Comparison of ENCODE assay signal across 15 cellular contexts in the genomic region with DNA sequence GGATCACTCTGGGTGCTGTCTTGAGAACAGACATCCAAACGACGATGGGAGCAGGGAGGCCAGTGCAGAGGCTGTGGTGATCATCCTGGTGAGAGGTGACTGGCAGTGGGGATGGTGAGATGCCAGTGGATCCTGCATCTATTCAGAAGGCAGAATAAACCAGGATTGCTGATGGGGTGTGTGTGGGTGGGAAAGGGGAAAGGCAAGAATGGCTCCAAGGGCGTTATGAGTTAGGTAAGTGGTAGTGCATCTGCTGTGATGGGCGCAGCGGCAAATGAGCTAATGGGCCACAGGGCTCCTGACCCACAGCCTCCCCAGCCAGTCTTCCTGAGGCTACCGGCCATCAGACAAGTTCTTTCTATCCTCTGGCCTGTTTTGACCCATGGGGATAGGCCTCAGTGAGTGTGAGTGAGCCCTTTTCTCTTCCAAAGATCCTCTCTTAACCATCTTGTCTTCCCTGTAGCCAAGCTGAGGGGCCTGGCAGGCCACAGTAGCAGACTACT.
"Had no signal": no experiment of that assay in that cellular context is flagged by ENCODE, and none has a peak within 500 bp of the region (broad histone marks: within the 10 kb centered on the region; RNA-seq: fewer than 3 reads in every experiment).

No MANE protein-coding gene starts in this region.

- H3K36me3 Mint-ChIP-seq: naive thymus-derived CD8-positive, alpha-beta T cell; type B pancreatic cell had no signal

- DNase-seq: cortex of kidney; dorsolateral prefrontal cortex; effector CD8-positive, alpha-beta T cell; foreskin melanocyte; kidney glomerular epithelial cell; mammary epithelial cell; mucosa of descending colon; naive thymus-derived CD8-positive, alpha-beta T cell; stimulated activated CD4-positive, alpha-beta T cell treated with anti-CD3 and anti-CD28 coated beads, Interleukin-2, amount 100 ng/mL, for 24 hours; stimulated activated CD4-positive, alpha-beta T cell treated with anti-CD3 and anti-CD28 coated beads, Interleukin-4, amount 100 ng/mL, for 4 hours; stimulated activated naive CD4-positive, alpha-beta T cell treated with Interleukin-2 at 50 U/mL for 16 hours; thyroid gland; uterus had no signal

- ATAC-seq: mucosa of descending colon; naive thymus-derived CD8-positive, alpha-beta T cell; sciatic nerve had no signal

- H3K9me3 Mint-ChIP-seq: naive thymus-derived CD8-positive, alpha-beta T cell; type B pancreatic cell had no signal

- H3K27me3 Mint-ChIP-seq: naive thymus-derived CD8-positive, alpha-beta T cell; type B pancreatic cell had no signal

- H3K27ac Mint-ChIP-seq: type B pancreatic cell had no signal

- H3K4me3 Mint-ChIP-seq: naive thymus-derived CD8-positive, alpha-beta T cell; type B pancreatic cell had no signal
